ENCODE assay signal across 9 cellular contexts in genomic region chr3:177338697-177339219, GRCh38.
DNase-seq lines count a peak whose midpoint lies in the region; ATAC-seq and TF ChIP-seq lines count a peak whose summit lies in the region.
"Had no signal": no experiment of that assay in that cellular context is flagged by ENCODE, and none has a peak within 500 bp of the region (broad histone marks: within the 10 kb centered on the region; RNA-seq: fewer than 3 reads in every experiment).

No MANE protein-coding gene starts in this region.

- H3K9me3 ChIP-seq in aorta (ENCODE audit: control insufficient read depth, low read length) = no peaks in the 10 kb centered on the region

- H3K27ac ChIP-seq in aorta (ENCODE audit: low read depth in 1 of 2, low read length in 2 of 2) = no peak overlapping the region

- peaks cover 4 to 10% of the 10 kb centered on the region in 2 donors for H3K4me1 ChIP-seq in aorta (ENCODE audit: control insufficient read depth in 1 of 2, insufficient read depth in 2 of 2, low read length in 2 of 2)

- 70 to 72% methylated on average over 3 of the region's 3 CpGs for WGBS in aorta, 2 donors

- H3K4me3 Mint-ChIP-seq in stimulated activated naive CD8-positive, alpha-beta T cell treated with anti-CD3 and anti-CD28 coated beads, Interleukin-15, Interleukin-2, amounts not matched to agents 100 ng/mL and 50 ng/mL, for 24 hours = no peak overlapping the region

- no peaks in the 10 kb centered on the region for H3K27me3 ChIP-seq in aorta (ENCODE audit: control insufficient read depth in 1 of 2, insufficient read depth in 2 of 2, low read length in 1 of 2)

- no peak for TF ChIP-seq CTCF in fibroblast of pulmonary artery (IDR thresholded peaks at IDR 0.05; ENCODE audit: low read length, missing control alignments)

- DNase-seq in stimulated activated naive CD8-positive, alpha-beta T cell treated with anti-CD3 and anti-CD28 coated beads, Interleukin-15, Interleukin-2, amounts not matched to agents 100 U/mL and 50 U/mL, for 24 hours = no peak
- peak; percentile 72 for DNase-seq in NCI-H226
- DNase-seq in fibroblast of pulmonary artery (ENCODE audit: low read depth) = peak; percentile 85
- DNase-seq in aorta = no peak
- no peak for DNase-seq in stimulated activated CD4-positive, alpha-beta T cell treated with anti-CD3 and anti-CD28 coated beads, Interleukin-1b, Interleukin-23, amount 100 ng/mL, for 48 hours
- DNase-seq in DMS153 treated with DMSO at 0.1 percent for 48 hours (lab: John Stamatoyannopoulos, UW; ENCODE audit: unreplicated experiment) = no peak
- DNase-seq in activated naive CD4-positive, alpha-beta T cell treated with anti-CD3 and anti-CD28 coated beads, Interleukin-2, amount 50 U/mL, for 16 hours = no peak
- DNase-seq: DND-41 had no signal

- H3K36me3 ChIP-seq in aorta (ENCODE audit: control insufficient read depth in 1 of 2, insufficient read depth in 2 of 2, low read length in 1 of 2) = no peaks in the 10 kb centered on the region

- no peak for ATAC-seq in stimulated activated naive CD8-positive, alpha-beta T cell treated with anti-CD3 and anti-CD28 coated beads, Interleukin-15, Interleukin-2, amounts not matched to agents 100 U/mL and 50 U/mL, for 24 hours
- peak; percentile 82 for ATAC-seq in aorta (ENCODE audit: low FRiP score)

- peaks cover 4% of the 10 kb centered on the region for H3K36me3 Mint-ChIP-seq in stimulated activated naive CD8-positive, alpha-beta T cell treated with anti-CD3 and anti-CD28 coated beads, Interleukin-15, Interleukin-2, amounts not matched to agents 100 ng/mL and 50 ng/mL, for 24 hours (ENCODE audit: low read depth)

- intact Hi-C loops in aorta (cut with DNase I) = no loop called here

- H3K27ac Mint-ChIP-seq in stimulated activated naive CD8-positive, alpha-beta T cell treated with anti-CD3 and anti-CD28 coated beads, Interleukin-15, Interleukin-2, amounts not matched to agents 100 ng/mL and 50 ng/mL, for 24 hours = peak overlapping the region; percentile 70

- H3K4me3 ChIP-seq in fibroblast of pulmonary artery (replicated peaks; ENCODE audit: low read depth, low read length) = no peak overlapping the region
- H3K4me3 ChIP-seq in aorta (ENCODE audit: low read length in 2 of 2) = no peak overlapping the region

- no peaks in the 10 kb centered on the region for H3K27me3 Mint-ChIP-seq in stimulated activated naive CD8-positive, alpha-beta T cell treated with anti-CD3 and anti-CD28 coated beads, Interleukin-15, Interleukin-2, amounts not matched to agents 100 ng/mL and 50 ng/mL, for 24 hours

- H3K9me3 Mint-ChIP-seq in stimulated activated naive CD8-positive, alpha-beta T cell treated with anti-CD3 and anti-CD28 coated beads, Interleukin-15, Interleukin-2, amounts not matched to agents 100 ng/mL and 50 ng/mL, for 24 hours = no peaks in the 10 kb centered on the region

- H3K4me1 Mint-ChIP-seq in stimulated activated naive CD8-positive, alpha-beta T cell treated with anti-CD3 and anti-CD28 coated beads, Interleukin-15, Interleukin-2, amounts not matched to agents 100 ng/mL and 50 ng/mL, for 24 hours (ENCODE audit: low read depth) = peaks cover 71% of the 10 kb centered on the region

Comparison
In these comparisons a context has a peak if more than half of its experiments do, and no peak if none do; other contexts are left out.
1. DNase-seq: peak in NCI-H226 (single experiment) and fibroblast of pulmonary artery (single experiment); none in stimulated activated naive CD8-positive, alpha-beta T cell treated with anti-CD3 and anti-CD28 coated beads, Interleukin-15, Interleukin-2, amounts not matched to agents 100 U/mL and 50 U/mL, for 24 hours (single experiment), aorta (0 of 2), stimulated activated CD4-positive, alpha-beta T cell treated with anti-CD3 and anti-CD28 coated beads, Interleukin-1b, Interleukin-23, amount 100 ng/mL, for 48 hours (single experiment), DMS153 treated with DMSO at 0.1 percent for 48 hours (single experiment) and activated naive CD4-positive, alpha-beta T cell treated with anti-CD3 and anti-CD28 coated beads, Interleukin-2, amount 50 U/mL, for 16 hours (single experiment).